In the genomic region with DNA sequence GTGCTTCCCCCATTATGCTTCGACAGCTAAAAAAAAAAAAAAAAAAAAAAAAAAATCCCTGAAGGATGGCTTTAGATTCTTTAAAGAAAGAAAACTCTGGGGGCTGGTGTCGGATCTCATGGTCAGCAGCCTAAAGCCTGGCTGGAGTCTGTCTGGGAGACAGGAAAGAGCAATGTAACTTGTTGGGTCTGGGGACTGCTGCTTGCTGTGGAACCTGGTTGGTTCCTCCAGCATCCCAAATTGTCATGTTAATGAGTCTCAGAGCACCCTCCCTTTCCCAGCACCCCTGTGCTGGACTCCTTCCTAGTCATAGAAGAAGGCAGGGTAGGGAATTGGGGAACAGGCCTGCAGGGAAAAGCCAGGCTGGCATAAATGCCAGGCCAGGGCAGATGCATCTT, we compare ENCODE assay signal across 1 cellular context.
TF ChIP-seq lines count a peak whose summit lies in the region.

No MANE protein-coding gene starts in this region.

TF ChIP-seq in H1, 55 proteins besides CTCF, POLR2A, EP300 and RAD21:
- TF ChIP-seq, protein P1, sequence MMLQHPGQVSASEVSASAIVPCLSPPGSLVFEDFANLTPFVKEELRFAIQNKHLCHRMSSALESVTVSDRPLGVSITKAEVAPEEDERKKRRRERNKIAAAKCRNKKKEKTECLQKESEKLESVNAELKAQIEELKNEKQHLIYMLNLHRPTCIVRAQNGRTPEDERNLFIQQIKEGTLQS (IDR thresholded peaks at IDR 0.05; ENCODE audit: insufficient read depth, low read depth, low read length) = no peak
- TF ChIP-seq MAFK (IDR thresholded peaks at IDR 0.05; ENCODE audit: low read depth, low read length) (no peak), RBBP5 (IDR thresholded peaks at IDR 0.05; ENCODE audit: borderline replicate concordance, low read depth, low read length) (no peak), SP1 (IDR thresholded peaks at IDR 0.05; ENCODE audit: low read depth, low read length) (no peak), EZH2 (IDR thresholded peaks at IDR 0.05; ENCODE audit: low read depth, low read length, severe bottlenecking) (no peak), JUN (IDR thresholded peaks at IDR 0.05; ENCODE audit: low read depth, low read length) (no peak), FOSL1 (IDR thresholded peaks at IDR 0.05; ENCODE audit: insufficient read depth, low read depth, low read length) (no peak), SAP30 (IDR thresholded peaks at IDR 0.05; ENCODE audit: insufficient read depth, insufficient replicate concordance, low read length) (no peak), BRCA1 (IDR thresholded peaks at IDR 0.05; ENCODE audit: low read depth, low read length) (no peak), YY1 (IDR thresholded peaks at IDR 0.05; ENCODE audit: low read depth, low read length) (no peak), JUND (IDR thresholded peaks at IDR 0.05; ENCODE audit: low read length) (no peak), TBP (IDR thresholded peaks at IDR 0.05; ENCODE audit: low read depth, low read length) (no peak), PHF8 (conservative IDR thresholded peaks at IDR 0.05; ENCODE audit: low read depth, low read length) (no peak), SRF (IDR thresholded peaks at IDR 0.05; ENCODE audit: low read depth, low read length) (no peak)
TF ChIP-seq in H1: peak in this region for 0.
